Comparison of ENCODE assay signal across 12 cellular contexts in the genomic region with DNA sequence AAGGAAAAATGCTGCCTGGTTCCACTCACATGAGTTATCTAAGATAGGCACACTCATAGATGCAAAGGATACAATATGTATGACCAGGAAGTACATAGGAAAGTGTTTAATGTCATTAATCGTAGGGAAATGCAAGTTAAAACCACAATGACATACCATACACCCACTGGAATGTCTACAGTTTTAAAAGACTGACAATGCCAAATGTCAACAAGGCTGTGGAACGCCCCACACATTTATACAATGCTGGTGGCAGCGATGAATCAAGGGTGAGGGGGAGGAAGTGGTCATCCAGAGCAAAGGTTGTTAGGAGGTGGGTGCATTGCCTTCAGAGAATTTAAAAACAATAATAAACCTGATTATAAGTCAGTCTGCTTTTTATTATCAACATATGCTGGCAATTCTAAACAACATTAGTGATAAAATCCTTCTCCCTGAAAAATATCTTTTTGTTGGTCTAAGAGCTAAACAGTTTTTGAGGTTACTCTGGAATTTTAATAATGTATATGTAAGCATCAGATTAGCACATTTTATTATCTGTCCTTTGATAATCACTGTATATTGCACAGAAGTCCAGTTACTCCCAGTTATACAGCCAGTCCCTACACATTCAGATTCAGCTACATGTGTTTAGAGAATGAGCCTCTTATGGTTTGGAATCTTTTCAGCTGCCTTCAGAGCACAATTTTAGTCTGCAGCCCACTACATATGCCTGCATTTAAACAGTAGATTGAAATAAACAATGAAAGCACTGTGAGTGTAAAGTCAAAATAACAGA.
A peak's percentile ranks its signal among the peaks of the same experiment; 100 is the strongest.
DNase-seq lines count a peak whose midpoint lies in the region; ATAC-seq, FAIRE-seq and TF ChIP-seq lines count a peak whose summit lies in the region.
"Had no signal": no experiment of that assay in that cellular context is flagged by ENCODE, and none has a peak within 500 bp of the region (broad histone marks: within the 10 kb centered on the region; RNA-seq: fewer than 3 reads in every experiment).

No MANE protein-coding gene starts in this region.

- H3K4me3 ChIP-seq in Loucy (ENCODE audit: low read length, poor library complexity, severe bottlenecking) (no peak overlapping the region), bronchial epithelial cell (ENCODE audit: low read depth, low read length) (no peak overlapping the region)
- H3K4me3 ChIP-seq: prostate gland had no signal

- peak overlapping the region; percentile 69 for H3K27ac Mint-ChIP-seq in mesothelial cell of epicardium
- no peak overlapping the region for H3K27ac Mint-ChIP-seq in activated CD4-positive, alpha-beta memory T cell treated with anti-CD3 and anti-CD28 coated beads, Interleukin-2, amount 10 ng/mL, durations not matched to agents 7 days and 5 days
- H3K27ac Mint-ChIP-seq in naive thymus-derived CD8-positive, alpha-beta T cell, result no peak overlapping the region
- H3K27ac Mint-ChIP-seq: type B pancreatic cell had no signal

- H3K27me3 ChIP-seq in Loucy (ENCODE audit: insufficient read depth, low read length, poor library complexity, severe bottlenecking), result no peaks in the 10 kb centered on the region
- H3K27me3 ChIP-seq in bronchial epithelial cell (ENCODE audit: control insufficient read depth, insufficient read depth, low read length), result no peaks in the 10 kb centered on the region

- H3K79me2 ChIP-seq in Loucy (ENCODE audit: insufficient read depth, low read length), result no peaks in the 10 kb centered on the region

- TF ChIP-seq CTCF in Loucy (conservative IDR thresholded peaks at IDR 0.05; ENCODE audit: low read length) (no peak), bronchial epithelial cell (IDR thresholded peaks at IDR 0.05; ENCODE audit: insufficient read depth, low read length, severe bottlenecking) (no peak), mesothelial cell of epicardium (IDR thresholded peaks at IDR 0.05; ENCODE audit: unreplicated experiment) (no peak)

- peaks cover 15% of the 10 kb centered on the region for H3K4me1 Mint-ChIP-seq in mesothelial cell of epicardium
- no peaks in the 10 kb centered on the region for H3K4me1 Mint-ChIP-seq in activated CD4-positive, alpha-beta memory T cell treated with anti-CD3 and anti-CD28 coated beads, Interleukin-2, amount 10 ng/mL, durations not matched to agents 7 days and 5 days
- H3K4me1 Mint-ChIP-seq in naive thymus-derived CD8-positive, alpha-beta T cell, result no peaks in the 10 kb centered on the region

- H3K4me3 Mint-ChIP-seq in mesothelial cell of epicardium, result no peak overlapping the region
- H3K4me3 Mint-ChIP-seq in activated CD4-positive, alpha-beta memory T cell treated with anti-CD3 and anti-CD28 coated beads, Interleukin-2, amount 10 ng/mL, durations not matched to agents 7 days and 5 days, result no peak overlapping the region
- no peak overlapping the region for H3K4me3 Mint-ChIP-seq in naive thymus-derived CD8-positive, alpha-beta T cell
- H3K4me3 Mint-ChIP-seq: type B pancreatic cell had no signal

- H3K9me2 ChIP-seq in Loucy (replicated peaks; ENCODE audit: low read depth, low read length), result no peaks in the 10 kb centered on the region

- CTCF ChIA-PET in activated CD4-positive, alpha-beta memory T cell treated with anti-CD3 and anti-CD28 coated beads, Interleukin-2, amount 10 ng/mL, durations not matched to agents 7 days and 5 days (lab: Charles Lee), result no interaction called here

- H3K27me3 Mint-ChIP-seq in mesothelial cell of epicardium (ENCODE audit: low read depth), result no peaks in the 10 kb centered on the region
- H3K27me3 Mint-ChIP-seq in activated CD4-positive, alpha-beta memory T cell treated with anti-CD3 and anti-CD28 coated beads, Interleukin-2, amount 10 ng/mL, durations not matched to agents 7 days and 5 days, result peaks cover 3% of the 10 kb centered on the region
- H3K27me3 Mint-ChIP-seq in naive thymus-derived CD8-positive, alpha-beta T cell, result peaks cover 0 to 3% (median 0%) of the 10 kb centered on the region in 5 donors
- H3K27me3 Mint-ChIP-seq: type B pancreatic cell had no signal

- H3K9me3 Mint-ChIP-seq in mesothelial cell of epicardium, result peaks cover 4% of the 10 kb centered on the region
- no peaks in the 10 kb centered on the region for H3K9me3 Mint-ChIP-seq in activated CD4-positive, alpha-beta memory T cell treated with anti-CD3 and anti-CD28 coated beads, Interleukin-2, amount 10 ng/mL, durations not matched to agents 7 days and 5 days
- no peaks in the 10 kb centered on the region for H3K9me3 Mint-ChIP-seq in naive thymus-derived CD8-positive, alpha-beta T cell

- no peaks in the 10 kb centered on the region for H3K36me3 ChIP-seq in Loucy (ENCODE audit: insufficient read depth, low read length)
- no peaks in the 10 kb centered on the region for H3K36me3 ChIP-seq in bronchial epithelial cell (ENCODE audit: control insufficient read depth, insufficient read depth, low read length)
- H3K36me3 ChIP-seq: prostate gland had no signal

- ATAC-seq in naive thymus-derived CD8-positive, alpha-beta T cell, result no peak

- no peaks in the 10 kb centered on the region for H3K9me3 ChIP-seq in Loucy (ENCODE audit: insufficient read depth, low read depth, low read length)
- H3K9me3 ChIP-seq: prostate gland had no signal

- no peak for FAIRE-seq in bronchial epithelial cell (lab: Jason Lieb, UNC)
- FAIRE-seq: kidney had no signal

- no peak overlapping the region for H3K4me2 ChIP-seq in Loucy (ENCODE audit: low read depth, low read length, poor library complexity, severe bottlenecking)

- H3K4me1 ChIP-seq in Loucy (ENCODE audit: insufficient read depth, low read length, poor library complexity, severe bottlenecking), result peaks cover 11% of the 10 kb centered on the region

- no peaks in the 10 kb centered on the region for H4K20me1 ChIP-seq in Loucy (ENCODE audit: insufficient read depth, low read length, poor library complexity, severe bottlenecking)

- no peaks in the 10 kb centered on the region for H3F3A ChIP-seq in Loucy (ENCODE audit: low read depth)

- no peaks in the 10 kb centered on the region for H3K36me3 Mint-ChIP-seq in mesothelial cell of epicardium
- H3K36me3 Mint-ChIP-seq in activated CD4-positive, alpha-beta memory T cell treated with anti-CD3 and anti-CD28 coated beads, Interleukin-2, amount 10 ng/mL, durations not matched to agents 7 days and 5 days (ENCODE audit: low read depth), result no peaks in the 10 kb centered on the region
- H3K36me3 Mint-ChIP-seq in naive thymus-derived CD8-positive, alpha-beta T cell, result no peaks in the 10 kb centered on the region
- H3K36me3 Mint-ChIP-seq: type B pancreatic cell had no signal

- POLR2A ChIA-PET in activated CD4-positive, alpha-beta memory T cell treated with anti-CD3 and anti-CD28 coated beads, Interleukin-2, amount 10 ng/mL, durations not matched to agents 7 days and 5 days (lab: Charles Lee), result no interaction called here
- POLR2A ChIA-PET in naive thymus-derived CD8-positive, alpha-beta T cell (lab: Charles Lee), result no interaction called here

- H2AFZ ChIP-seq in Loucy (ENCODE audit: low read length), result 0 out of 2 replicates have a peak overlapping the region, but pooled peaks have one; percentile 14

- DNase-seq in Daoy (ENCODE audit: low read depth) (peak; percentile 96), bronchial epithelial cell (ENCODE audit: low read depth) (peak; percentile 90), mesothelial cell of epicardium (ENCODE audit: low spot score in 2 of 2, unreplicated experiment in 2 of 2) (no peak), NCI-H1105 (lab: John Stamatoyannopoulos, UW) (no peak)
- DNase-seq in activated effector memory CD4-positive, alpha-beta T cell treated with anti-CD3 and anti-CD28 coated beads, Interleukin-2, amount 50 U/mL, for 16 hours, result no peak
- DNase-seq in activated CD4-positive, alpha-beta memory T cell treated with anti-CD3 and anti-CD28 coated beads, Interleukin-2, amount 10 ng/mL, durations not matched to agents 7 days and 5 days, result no peak
- DNase-seq in naive thymus-derived CD8-positive, alpha-beta T cell, result no peak
- DNase-seq: kidney, NCI-H1694 treated with DMSO at 0.1 percent for 48 hours had no signal

- H3K9ac ChIP-seq in Loucy (ENCODE audit: low read depth, low read length, poor library complexity, severe bottlenecking), result no peak overlapping the region

Comparison
In these comparisons a context has a peak if more than half of its experiments do, and no peak if none do; other contexts are left out.
1. DNase-seq: peak in Daoy (single experiment) and bronchial epithelial cell (single experiment); none in mesothelial cell of epicardium (0 of 2), activated effector memory CD4-positive, alpha-beta T cell treated with anti-CD3 and anti-CD28 coated beads, Interleukin-2, amount 50 U/mL, for 16 hours (single experiment), activated CD4-positive, alpha-beta memory T cell treated with anti-CD3 and anti-CD28 coated beads, Interleukin-2, amount 10 ng/mL, durations not matched to agents 7 days and 5 days (single experiment), NCI-H1105 (single experiment) and naive thymus-derived CD8-positive, alpha-beta T cell (0 of 10).